Comparison of ENCODE assay signal across 8 cellular contexts in the genomic region with DNA sequence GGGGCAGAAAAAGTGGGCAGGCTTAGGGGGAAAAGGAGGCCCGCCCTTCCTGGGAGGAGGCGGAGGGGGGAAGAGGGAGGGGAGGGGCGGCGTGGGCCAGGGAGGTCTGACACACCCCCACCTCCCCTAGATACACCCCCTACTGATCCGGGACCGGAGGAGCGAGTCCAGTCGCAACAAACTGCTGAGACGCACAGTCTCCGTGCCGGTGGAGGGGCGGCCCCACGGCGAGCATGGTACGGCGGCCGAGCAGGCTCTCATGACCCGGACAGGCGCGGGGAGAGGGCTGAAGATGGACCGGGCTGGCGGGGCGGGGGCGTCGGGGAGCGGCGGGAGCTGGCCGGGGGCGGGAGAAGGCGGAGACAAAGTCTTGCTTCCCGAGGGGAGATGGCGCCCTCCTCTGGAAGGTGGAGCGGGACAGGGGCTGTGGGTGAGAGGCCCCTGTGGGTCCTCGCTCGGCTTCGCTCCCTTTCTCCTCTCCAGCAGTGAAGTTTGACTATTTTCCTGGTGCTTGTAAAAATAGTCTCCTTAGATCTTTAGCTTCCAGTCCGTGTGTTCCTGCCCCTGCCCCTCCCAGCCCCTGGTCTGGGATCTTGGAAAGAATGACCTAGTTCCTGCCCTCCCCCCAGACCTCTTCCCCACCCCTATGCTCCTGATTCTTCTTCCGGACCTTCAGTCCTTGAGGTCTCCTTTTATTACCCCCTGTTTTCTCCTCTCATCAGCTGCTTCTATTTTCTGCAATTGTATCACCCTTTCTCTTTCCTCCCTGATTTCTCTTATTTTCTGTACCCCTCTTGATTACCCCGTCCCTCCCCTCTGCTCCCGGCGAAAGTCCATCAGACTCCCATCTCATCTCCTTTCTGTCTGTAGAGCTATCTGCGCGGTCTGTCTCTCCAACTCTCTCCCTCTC. TPM values are rescaled to one million over a fixed set of nuclear protein-coding genes. Genes with fewer than 3 reads are reported as not detected.
DNase-seq lines count a peak whose midpoint lies in the region; ATAC-seq, FAIRE-seq and TF ChIP-seq lines count a peak whose summit lies in the region.

No MANE protein-coding gene starts in this region.

- H3K36me3 ChIP-seq in HepG2 (replicated peaks in 1 of 2; ENCODE audit: control insufficient read depth in 1 of 2, insufficient read depth in 2 of 2, low read length in 2 of 2) = no peaks in the 10 kb centered on the region

- peak in 1 of 2 experiments; percentile 81; a peak in 2 of 4 replicates for TF ChIP-seq POLR2A in HepG2 (IDR thresholded peaks at IDR 0.05; ENCODE audit: insufficient read depth in 1 of 2, low read depth in 2 of 2, low read length in 2 of 2)

- peak; percentile 54 for ATAC-seq in HG02642 (IDR thresholded peaks at IDR 0.05; ENCODE audit: poor library complexity, unreplicated experiment)
- peak; percentile 76 for ATAC-seq in HepG2
- no peak for ATAC-seq in HG02610 (IDR thresholded peaks at IDR 0.05; ENCODE audit: unreplicated experiment)

- BruUV-seq in HepG2 (replicated peaks; lab: Mats Ljungman, UMichigan) = no TSS peak

- peak overlapping the region; percentile 68 to 74 (median 74) for H3K4me3 ChIP-seq in HepG2 (replicated peaks in 1 of 3; ENCODE audit: insufficient read depth in 1 of 3, low read depth in 2 of 3, low read length in 3 of 3)

- no peaks in the 10 kb centered on the region for H3K79me2 ChIP-seq in HepG2 (ENCODE audit: insufficient read depth, low read length)

- CTCF ChIA-PET in HepG2 (lab: Yijun Ruan, JAX; ENCODE audit: low intra/inter-chr PET ratio, low total read pairs) = interaction anchor here (1.1 to 3.1 kb wide), 2 partner anchors 35 to 146 kb away, joined by 7 to 19 read pairs; a partner anchor contains a TSS

- peak; percentile 72 for FAIRE-seq in HepG2 (lab: Jason Lieb, UNC)

- peak overlapping the region; percentile 71 for H2AFZ ChIP-seq in HepG2 (ENCODE audit: low read length)

- peak overlapping the region; percentile 46 for H3K27ac ChIP-seq in HepG2 (ENCODE audit: extremely low read length, insufficient read depth, low read length)

- TF ChIP-seq EP300 in HepG2 (IDR thresholded peaks at IDR 0.05; ENCODE audit: low read depth in 2 of 2, low read length in 2 of 2) = no peak
- no peak for TF ChIP-seq EP300 in HepG2 (CRISPR knock-in tag; IDR thresholded peaks at IDR 0.05; ENCODE audit: borderline replicate concordance)

- peaks cover 2 to 35% of the 10 kb centered on the region in 2 experiments; a peak in 3 of 5 replicates for H3K27me3 ChIP-seq in HepG2 (ENCODE audit: control insufficient read depth in 1 of 2, insufficient read depth in 2 of 2, low read length in 2 of 2)

- in situ Hi-C loops in HepG2 (cut with HindIII; ENCODE audit: extremely low pct_ligation_motif_present, low pct_unique_long_range_greater_than_20kb) = no loop called here

- no peaks in the 10 kb centered on the region for H3K9me3 ChIP-seq in HepG2 (ENCODE audit: low read length)

- H4K20me1 ChIP-seq in HepG2 (ENCODE audit: insufficient read depth, low read length) = no peaks in the 10 kb centered on the region

- POLR2A ChIA-PET in HepG2 (lab: Yijun Ruan, JAX) = interaction anchor here (0.6 to 1.8 kb wide), 13 partner anchors 7 to 1192 kb away, joined by 3 to 13 read pairs (median 4); a partner anchor contains a TSS

- peak overlapping the region; percentile 98 for H3K4me2 ChIP-seq in HepG2 (ENCODE audit: low read depth, low read length)

- DNase-seq in EL (peak; percentile 88), NCI-H510A (lab: John Stamatoyannopoulos, UW) (peak; percentile 93), dedifferentiated amniotic fluid mesenchymal stem cell (ENCODE audit: extremely low spot score) (peak; percentile 67), HepG2 (ENCODE audit: low spot score) (peak; percentile 73)
- DNase-seq in activated CD4-positive, alpha-beta T cell treated with anti-CD3 and anti-CD28 coated beads, Interleukin-2, amount 50 U/mL, for 24 hours (ENCODE audit: low read depth in 1 of 2, low spot score in 1 of 2) = peak; percentile 57 to 63
- peak; percentile 81 for DNase-seq in stimulated activated CD4-positive, alpha-beta T cell treated with anti-CD3 and anti-CD28 coated beads, Interleukin-4, amount 100 ng/mL, for 1 hour

- peak overlapping the region; percentile 70 for H3K9ac ChIP-seq in HepG2 (ENCODE audit: insufficient read depth, low read depth, low read length)

- H3K4me1 ChIP-seq in HepG2 (ENCODE audit: insufficient read depth, low read length) = peaks cover 51% of the 10 kb centered on the region

- peak; percentile 72 for TF ChIP-seq RAD21 in HepG2 (CRISPR knock-in tag; IDR thresholded peaks at IDR 0.05)

- peak; percentile 84 for TF ChIP-seq CTCF in HepG2 (CRISPR knock-in tag; IDR thresholded peaks at IDR 0.05)

- 2% methylated on average over 19 of the region's 43 CpGs for WGBS in HepG2 (ENCODE audit: low lambda C conversion rate)

- intact Hi-C loops in HepG2 (cut with micrococcal nuclease; ENCODE audit: unreplicated experiment) = no loop called here

RNA-seq across cellular contexts. Expression of a gene that starts 6.1 kb away (rescaled TPM):
- total RNA-seq in HepG2 (2016; rRNA removed; fragmentation: Illumina TruSeq; extraction: Trizol) = 0.41 and 0.75 TPM in 2 replicates
- total RNA-seq in HepG2 (2016; cell fraction: cytosol; rRNA removed; fragmentation: Illumina TruSeq; extraction: Trizol; ENCODE audit: low read depth) = 0.09 and 0.10 TPM in 2 replicates
- 0.42 and 0.78 TPM in 2 replicates for total RNA-seq in HepG2 (2016; cell fraction: insoluble cytoplasmic fraction; rRNA removed; fragmentation: Illumina TruSeq; extraction: Trizol)
- 0.14 and 0.15 TPM in 2 replicates for total RNA-seq in HepG2 (2016; cell fraction: membrane; rRNA removed; fragmentation: Illumina TruSeq; extraction: Trizol)
- 1.1 and 1.4 TPM in 2 replicates for total RNA-seq in HepG2 (2016; cell fraction: nucleus; rRNA removed; fragmentation: Illumina TruSeq; extraction: Trizol)
- polyA plus RNA-seq in HepG2 (2011; rRNA removed) = 1.1 and 1.9 TPM in 2 replicates
- polyA plus RNA-seq in HepG2 (2011; cell fraction: cytosol; rRNA removed) = 0.32 and 0.33 TPM in 2 replicates
- polyA plus RNA-seq in HepG2 (2011; cell fraction: nucleus; rRNA removed) = 12.4 and 12.6 TPM in 2 replicates
- 2.7 and 3.4 TPM in 2 replicates for polyA plus RNA-seq in HepG2 (2012)
- 0.07 TPM in 2 replicates for polyA plus RNA-seq in HepG2 (2016; cell fraction: cytosol; fragmentation: Illumina TruSeq; extraction: Trizol; ENCODE audit: low read depth)
- 0.70 and 1.0 TPM in 2 replicates for polyA plus RNA-seq in HepG2 (2016; cell fraction: insoluble cytoplasmic fraction; fragmentation: Illumina TruSeq; extraction: Trizol; ENCODE audit: low read depth)
- polyA plus RNA-seq in HepG2 (2016; cell fraction: membrane; fragmentation: Illumina TruSeq; extraction: Trizol; ENCODE audit: low read depth) = 0.16 and 0.18 TPM in 2 replicates
- 6.2 and 14.4 TPM in 2 replicates for polyA plus RNA-seq in HepG2 (2016; cell fraction: nucleus; fragmentation: Illumina TruSeq; extraction: Trizol; ENCODE audit: insufficient read depth, low read depth)
- 0.98 and 2.6 TPM in 2 replicates for polyA minus RNA-seq in HepG2 (2011; rRNA and poly(A)+ RNA removed; ENCODE audit: low replicate concordance)
- 0.26 and 0.49 TPM in 2 replicates for polyA minus RNA-seq in HepG2 (2011; cell fraction: cytosol; rRNA and poly(A)+ RNA removed)
- 2.2 and 4.4 TPM in 2 replicates for polyA minus RNA-seq in HepG2 (2011; cell fraction: nucleus; rRNA and poly(A)+ RNA removed)

RNA-seq across cellular contexts. Expression of a gene that starts 8.0 kb away (rescaled TPM):
- total RNA-seq in HepG2 (2016; rRNA removed; fragmentation: Illumina TruSeq; extraction: Trizol) = 106 and 180 TPM in 2 replicates
- 87.7 and 122 TPM in 2 replicates for total RNA-seq in HepG2 (2016; cell fraction: cytosol; rRNA removed; fragmentation: Illumina TruSeq; extraction: Trizol; ENCODE audit: low read depth)
- 99.2 and 177 TPM in 2 replicates for total RNA-seq in HepG2 (2016; cell fraction: insoluble cytoplasmic fraction; rRNA removed; fragmentation: Illumina TruSeq; extraction: Trizol)
- 103 and 132 TPM in 2 replicates for total RNA-seq in HepG2 (2016; cell fraction: membrane; rRNA removed; fragmentation: Illumina TruSeq; extraction: Trizol)
- 108 and 119 TPM in 2 replicates for total RNA-seq in HepG2 (2016; cell fraction: nucleus; rRNA removed; fragmentation: Illumina TruSeq; extraction: Trizol)
- 169 and 170 TPM in 2 replicates for polyA plus RNA-seq in HepG2 (2011; rRNA removed)
- 216 and 233 TPM in 2 replicates for polyA plus RNA-seq in HepG2 (2011; cell fraction: cytosol; rRNA removed)
- 172 and 210 TPM in 2 replicates for polyA plus RNA-seq in HepG2 (2011; cell fraction: nucleus; rRNA removed)
- 255 and 283 TPM in 2 replicates for polyA plus RNA-seq in HepG2 (2012)
- polyA plus RNA-seq in HepG2 (2016; cell fraction: cytosol; fragmentation: Illumina TruSeq; extraction: Trizol; ENCODE audit: low read depth) = 146 and 200 TPM in 2 replicates
- polyA plus RNA-seq in HepG2 (2016; cell fraction: insoluble cytoplasmic fraction; fragmentation: Illumina TruSeq; extraction: Trizol; ENCODE audit: low read depth) = 151 and 161 TPM in 2 replicates
- 164 and 192 TPM in 2 replicates for polyA plus RNA-seq in HepG2 (2016; cell fraction: membrane; fragmentation: Illumina TruSeq; extraction: Trizol; ENCODE audit: low read depth)
- polyA plus RNA-seq in HepG2 (2016; cell fraction: nucleus; fragmentation: Illumina TruSeq; extraction: Trizol; ENCODE audit: insufficient read depth, low read depth) = 257 and 280 TPM in 2 replicates
- 123 and 177 TPM in 2 replicates for polyA minus RNA-seq in HepG2 (2011; rRNA and poly(A)+ RNA removed; ENCODE audit: low replicate concordance)
- 58.9 and 70.6 TPM in 2 replicates for polyA minus RNA-seq in HepG2 (2011; cell fraction: cytosol; rRNA and poly(A)+ RNA removed)
- 46.0 and 46.9 TPM in 2 replicates for polyA minus RNA-seq in HepG2 (2011; cell fraction: nucleus; rRNA and poly(A)+ RNA removed)

RNA-seq across cellular contexts. Expression of a gene that starts 15.1 kb away (rescaled TPM):
- total RNA-seq in HepG2 (2016; rRNA removed; fragmentation: Illumina TruSeq; extraction: Trizol) = 14.3 and 25.4 TPM in 2 replicates
- 8.6 and 10.0 TPM in 2 replicates for total RNA-seq in HepG2 (2016; cell fraction: cytosol; rRNA removed; fragmentation: Illumina TruSeq; extraction: Trizol; ENCODE audit: low read depth)
- 13.8 and 26.7 TPM in 2 replicates for total RNA-seq in HepG2 (2016; cell fraction: insoluble cytoplasmic fraction; rRNA removed; fragmentation: Illumina TruSeq; extraction: Trizol)
- 20.1 and 20.5 TPM in 2 replicates for total RNA-seq in HepG2 (2016; cell fraction: membrane; rRNA removed; fragmentation: Illumina TruSeq; extraction: Trizol)
- 25.9 and 27.3 TPM in 2 replicates for total RNA-seq in HepG2 (2016; cell fraction: nucleus; rRNA removed; fragmentation: Illumina TruSeq; extraction: Trizol)
- 61.9 and 77.2 TPM in 2 replicates for polyA plus RNA-seq in HepG2 (2011; rRNA removed)
- polyA plus RNA-seq in HepG2 (2011; cell fraction: cytosol; rRNA removed) = 41.5 and 45.3 TPM in 2 replicates
- polyA plus RNA-seq in HepG2 (2011; cell fraction: nucleus; rRNA removed) = 358 and 376 TPM in 2 replicates
- 45.7 and 67.9 TPM in 2 replicates for polyA plus RNA-seq in HepG2 (2012)
- polyA plus RNA-seq in HepG2 (2016; cell fraction: cytosol; fragmentation: Illumina TruSeq; extraction: Trizol; ENCODE audit: low read depth) = 16.9 and 19.4 TPM in 2 replicates
- polyA plus RNA-seq in HepG2 (2016; cell fraction: insoluble cytoplasmic fraction; fragmentation: Illumina TruSeq; extraction: Trizol; ENCODE audit: low read depth) = 26.3 and 31.9 TPM in 2 replicates
- 31.4 and 34.9 TPM in 2 replicates for polyA plus RNA-seq in HepG2 (2016; cell fraction: membrane; fragmentation: Illumina TruSeq; extraction: Trizol; ENCODE audit: low read depth)
- 98.6 and 111 TPM in 2 replicates for polyA plus RNA-seq in HepG2 (2016; cell fraction: nucleus; fragmentation: Illumina TruSeq; extraction: Trizol; ENCODE audit: insufficient read depth, low read depth)
- polyA minus RNA-seq in HepG2 (2011; rRNA and poly(A)+ RNA removed; ENCODE audit: low replicate concordance) = 22.2 and 35.1 TPM in 2 replicates
- polyA minus RNA-seq in HepG2 (2011; cell fraction: cytosol; rRNA and poly(A)+ RNA removed) = 11.8 and 13.5 TPM in 2 replicates
- 33.0 and 41.3 TPM in 2 replicates for polyA minus RNA-seq in HepG2 (2011; cell fraction: nucleus; rRNA and poly(A)+ RNA removed)

RNA-seq across cellular contexts. Expression of a gene that starts 28.5 kb away (rescaled TPM):
- 9.2 and 11.5 TPM in 2 replicates for total RNA-seq in HepG2 (2016; rRNA removed; fragmentation: Illumina TruSeq; extraction: Trizol)
- 1.1 and 1.9 TPM in 2 replicates for total RNA-seq in HepG2 (2016; cell fraction: cytosol; rRNA removed; fragmentation: Illumina TruSeq; extraction: Trizol; ENCODE audit: low read depth)
- 10.0 and 10.1 TPM in 2 replicates for total RNA-seq in HepG2 (2016; cell fraction: insoluble cytoplasmic fraction; rRNA removed; fragmentation: Illumina TruSeq; extraction: Trizol)
- 4.7 and 6.0 TPM in 2 replicates for total RNA-seq in HepG2 (2016; cell fraction: membrane; rRNA removed; fragmentation: Illumina TruSeq; extraction: Trizol)
- 6.5 and 6.7 TPM in 2 replicates for total RNA-seq in HepG2 (2016; cell fraction: nucleus; rRNA removed; fragmentation: Illumina TruSeq; extraction: Trizol)
- 5.3 and 7.1 TPM in 2 replicates for polyA plus RNA-seq in HepG2 (2011; rRNA removed)
- 3.8 and 5.0 TPM in 2 replicates for polyA plus RNA-seq in HepG2 (2011; cell fraction: cytosol; rRNA removed)
- 3.6 and 4.8 TPM in 2 replicates for polyA plus RNA-seq in HepG2 (2011; cell fraction: nucleus; rRNA removed)
- 7.1 and 7.6 TPM in 2 replicates for polyA plus RNA-seq in HepG2 (2012)
- 0.71 and 0.88 TPM in 2 replicates for polyA plus RNA-seq in HepG2 (2016; cell fraction: cytosol; fragmentation: Illumina TruSeq; extraction: Trizol; ENCODE audit: low read depth)
- 9.1 and 13.0 TPM in 2 replicates for polyA plus RNA-seq in HepG2 (2016; cell fraction: insoluble cytoplasmic fraction; fragmentation: Illumina TruSeq; extraction: Trizol; ENCODE audit: low read depth)
- polyA plus RNA-seq in HepG2 (2016; cell fraction: membrane; fragmentation: Illumina TruSeq; extraction: Trizol; ENCODE audit: low read depth) = 2.4 and 2.5 TPM in 2 replicates
- polyA plus RNA-seq in HepG2 (2016; cell fraction: nucleus; fragmentation: Illumina TruSeq; extraction: Trizol; ENCODE audit: insufficient read depth, low read depth) = 7.9 and 11.1 TPM in 2 replicates
- polyA minus RNA-seq in HepG2 (2011; rRNA and poly(A)+ RNA removed; ENCODE audit: low replicate concordance) = 12.4 and 17.3 TPM in 2 replicates
- 5.9 and 8.3 TPM in 2 replicates for polyA minus RNA-seq in HepG2 (2011; cell fraction: cytosol; rRNA and poly(A)+ RNA removed)
- polyA minus RNA-seq in HepG2 (2011; cell fraction: nucleus; rRNA and poly(A)+ RNA removed) = 4.5 and 5.7 TPM in 2 replicates

RNA-seq across cellular contexts. Expression of a gene that starts 34.3 kb away (rescaled TPM):
- 45.5 and 47.6 TPM in 2 replicates for total RNA-seq in HepG2 (2016; rRNA removed; fragmentation: Illumina TruSeq; extraction: Trizol)
- 7.7 and 8.2 TPM in 2 replicates for total RNA-seq in HepG2 (2016; cell fraction: cytosol; rRNA removed; fragmentation: Illumina TruSeq; extraction: Trizol; ENCODE audit: low read depth)
- total RNA-seq in HepG2 (2016; cell fraction: insoluble cytoplasmic fraction; rRNA removed; fragmentation: Illumina TruSeq; extraction: Trizol) = 43.2 and 48.8 TPM in 2 replicates
- 18.6 and 22.9 TPM in 2 replicates for total RNA-seq in HepG2 (2016; cell fraction: membrane; rRNA removed; fragmentation: Illumina TruSeq; extraction: Trizol)
- total RNA-seq in HepG2 (2016; cell fraction: nucleus; rRNA removed; fragmentation: Illumina TruSeq; extraction: Trizol) = 40.9 and 44.4 TPM in 2 replicates
- 20.4 and 25.0 TPM in 2 replicates for polyA plus RNA-seq in HepG2 (2011; rRNA removed)
- polyA plus RNA-seq in HepG2 (2011; cell fraction: cytosol; rRNA removed) = 12.6 and 23.6 TPM in 2 replicates
- 42.5 and 71.9 TPM in 2 replicates for polyA plus RNA-seq in HepG2 (2011; cell fraction: nucleus; rRNA removed)
- polyA plus RNA-seq in HepG2 (2012) = 13.7 and 21.2 TPM in 2 replicates
- 3.3 and 3.9 TPM in 2 replicates for polyA plus RNA-seq in HepG2 (2016; cell fraction: cytosol; fragmentation: Illumina TruSeq; extraction: Trizol; ENCODE audit: low read depth)
- 50.9 and 58.4 TPM in 2 replicates for polyA plus RNA-seq in HepG2 (2016; cell fraction: insoluble cytoplasmic fraction; fragmentation: Illumina TruSeq; extraction: Trizol; ENCODE audit: low read depth)
- polyA plus RNA-seq in HepG2 (2016; cell fraction: membrane; fragmentation: Illumina TruSeq; extraction: Trizol; ENCODE audit: low read depth) = 6.2 and 7.1 TPM in 2 replicates
- 83.2 and 93.0 TPM in 2 replicates for polyA plus RNA-seq in HepG2 (2016; cell fraction: nucleus; fragmentation: Illumina TruSeq; extraction: Trizol; ENCODE audit: insufficient read depth, low read depth)
- polyA minus RNA-seq in HepG2 (2011; rRNA and poly(A)+ RNA removed; ENCODE audit: low replicate concordance) = 36.0 and 106 TPM in 2 replicates
- 8.9 and 14.8 TPM in 2 replicates for polyA minus RNA-seq in HepG2 (2011; cell fraction: cytosol; rRNA and poly(A)+ RNA removed)
- polyA minus RNA-seq in HepG2 (2011; cell fraction: nucleus; rRNA and poly(A)+ RNA removed) = 35.4 and 47.3 TPM in 2 replicates
